Comparison of ENCODE assay signal across 21 cellular contexts in genomic region chr12:5561057-5561456, GRCh38.
"Had no signal": no experiment of that assay in that cellular context is flagged by ENCODE, and none has a peak within 500 bp of the region (broad histone marks: within the 10 kb centered on the region; RNA-seq: fewer than 3 reads in every experiment).

No MANE protein-coding gene starts in this region.

- DNase-seq: activated CD4-positive, alpha-beta memory T cell treated with anti-CD3 and anti-CD28 coated beads, Interleukin-2, amount 10 ng/mL, durations not matched to agents 7 days and 5 days; activated CD4-positive, alpha-beta T cell treated with anti-CD3 and anti-CD28 coated beads, Interleukin-2, amount 10 ng/mL, durations not matched to agents 24 days and 14 days; activated effector memory CD4-positive, alpha-beta T cell treated with Interleukin-2 at 50 U/mL for 16 hours; activated naive CD4-positive, alpha-beta T cell treated with anti-CD3 and anti-CD28 coated beads for 36 hours; activated T-cell treated with anti-CD3 and anti-CD28 coated beads, Interleukin-2, amount 50 U/mL, for 72 hours; amygdala; cortex of kidney; heart left ventricle; lower lobe of right lung; naive B cell; occipital lobe; small intestine; stimulated activated CD4-positive, alpha-beta T cell treated with anti-CD3 and anti-CD28 coated beads, Interleukin-15, amount 100 ng/mL, for 24 hours; stimulated activated CD4-positive, alpha-beta T cell treated with anti-CD3 and anti-CD28 coated beads, Interleukin-2, amount 100 ng/mL, for 48 hours; stimulated activated CD8-positive, alpha-beta memory T cell treated with anti-CD3 and anti-CD28 coated beads, Interleukin-4, amount 100 ng/mL, for 48 hours; stimulated activated naive B cell treated with anti-CD40 and anti-IgM and Interleukin-4, amounts not matched to agents 10 μg/mL and 1 μg/mL and 100 μg/mL, for 72 hours; trophoblast cell had no signal

- ATAC-seq: activated CD4-positive, CD25-positive, alpha-beta regulatory T cell treated with anti-CD3 and anti-CD28 coated beads, Interleukin-2, amount 50 U/mL, for 24 hours; activated T-cell treated with anti-CD3 and anti-CD28 coated beads, Interleukin-2, amount 50 U/mL, for 72 hours; heart left ventricle; left lobe of liver; lower lobe of right lung; sciatic nerve; stimulated activated naive B cell treated with anti-CD40 and anti-IgM and Interleukin-4, amounts not matched to agents 10 μg/mL and 1 μg/mL and 100 μg/mL, for 72 hours had no signal

- H3K27me3 ChIP-seq: heart left ventricle had no signal

- H3K9me3 ChIP-seq: lower lobe of right lung had no signal

- H3K4me3 ChIP-seq: heart left ventricle, lower lobe of right lung had no signal

- H3K36me3 ChIP-seq: lower lobe of right lung had no signal

- H3K27ac ChIP-seq: heart left ventricle, lower lobe of right lung, VCaP had no signal

- H3K4me1 ChIP-seq: heart left ventricle, lower lobe of right lung had no signal
